In the genomic region with DNA sequence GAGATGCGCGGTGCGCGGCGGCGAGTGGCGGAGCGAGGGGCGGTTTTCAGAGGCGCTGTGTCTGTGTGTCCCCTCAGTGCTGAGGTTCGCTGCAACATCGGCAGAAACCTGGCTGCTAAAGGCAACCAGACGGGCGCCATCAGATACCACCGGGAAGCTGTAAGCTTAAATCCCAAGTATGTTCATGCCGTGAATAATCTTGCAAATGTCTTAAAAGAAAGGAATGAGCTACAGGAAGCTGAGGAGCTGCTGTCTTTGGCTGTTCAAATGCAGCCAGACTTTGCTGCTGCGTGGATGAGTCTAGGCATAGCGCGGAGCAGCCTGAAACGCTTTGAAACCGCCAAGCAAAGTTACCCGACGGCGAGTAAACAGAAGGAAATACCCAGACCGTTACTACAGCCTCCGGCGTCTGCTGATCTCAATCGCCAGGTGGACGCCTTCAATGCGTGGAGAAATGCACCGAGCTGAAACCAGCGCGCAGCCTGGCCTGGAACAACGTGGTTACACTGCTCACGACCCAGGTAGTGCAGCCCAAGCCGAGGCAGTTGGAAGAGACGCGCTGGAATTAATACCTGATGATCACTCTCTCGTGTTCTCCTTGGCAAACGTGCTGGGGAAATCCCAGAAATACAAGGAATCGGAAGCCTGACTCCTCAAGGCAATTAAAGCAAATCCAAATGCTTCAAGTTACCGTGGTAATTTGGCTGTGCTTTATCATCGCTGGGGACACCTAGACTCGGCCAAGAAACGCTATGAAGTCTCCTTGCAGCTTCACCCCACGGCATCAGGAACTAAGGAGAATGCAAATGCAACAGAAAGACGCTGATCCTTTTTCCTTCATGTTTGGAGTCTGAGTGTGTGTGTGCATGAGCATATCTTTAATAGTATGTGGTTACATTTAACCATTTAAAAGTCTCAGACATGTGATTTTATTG, we compare ENCODE assay signal across 11 cellular contexts. TPM values are rescaled to one million over a fixed set of nuclear protein-coding genes. Genes with fewer than 3 reads are reported as not detected.
DNase-seq lines count a peak whose midpoint lies in the region; ATAC-seq and TF ChIP-seq lines count a peak whose summit lies in the region.
"Had no signal": no experiment of that assay in that cellular context is flagged by ENCODE, and none has a peak within 500 bp of the region (broad histone marks: within the 10 kb centered on the region; RNA-seq: fewer than 3 reads in every experiment).

No MANE protein-coding gene starts in this region.

- no peak overlapping the region for H3K27ac Mint-ChIP-seq in effector memory CD8-positive, alpha-beta T cell
- H3K27ac Mint-ChIP-seq: CD8-positive, alpha-beta T cell had no signal

- peaks cover 81 to 91% of the 10 kb centered on the region in 2 donors for H3K27me3 Mint-ChIP-seq in effector memory CD8-positive, alpha-beta T cell

- H3K4me3 ChIP-seq in ACC112 (ENCODE audit: low read depth, low read length) (peak overlapping the region; percentile 9; the same call in 1 of the 2 replicates), brain microvascular endothelial cell (ENCODE audit: low read depth, low read length) (peak overlapping the region; percentile 35)
- H3K4me3 ChIP-seq: adrenal gland had no signal

- no peak for TF ChIP-seq CTCF in brain microvascular endothelial cell (IDR thresholded peaks at IDR 0.05; ENCODE audit: low read depth, low read length, missing control alignments)

- H3K4me1 ChIP-seq in ACC112 (ENCODE audit: control insufficient read depth, insufficient read depth, low read length, unreplicated experiment) = peaks cover 3% of the 10 kb centered on the region
- H3K4me1 ChIP-seq: adrenal gland had no signal

- H3K36me3 Mint-ChIP-seq in effector memory CD8-positive, alpha-beta T cell (ENCODE audit: insufficient read depth) = no peaks in the 10 kb centered on the region
- H3K36me3 Mint-ChIP-seq: CD8-positive, alpha-beta T cell had no signal

- peak; percentile 38 for DNase-seq in HCEC 1CT
- DNase-seq in brain microvascular endothelial cell = peak; percentile 63
- DNase-seq in kidney tubule cell (ENCODE audit: low spot score) = peak; percentile 90
- DNase-seq in effector memory CD8-positive, alpha-beta T cell = no peak
- no peak for DNase-seq in NCI-H510A treated with DMSO at 0.1 percent for 48 hours (lab: John Stamatoyannopoulos, UW)
- no peak for DNase-seq in sciatic nerve (ENCODE audit: low spot score)
- DNase-seq: adrenal gland; CD8-positive, alpha-beta T cell; NCI-H446 had no signal

- no peaks in the 10 kb centered on the region for H3K36me3 ChIP-seq in ACC112 (ENCODE audit: insufficient read depth, low read length)
- no peaks in the 10 kb centered on the region for H3K36me3 ChIP-seq in brain microvascular endothelial cell (replicated peaks)
- H3K36me3 ChIP-seq: adrenal gland had no signal

- H2AFZ ChIP-seq in ACC112 (ENCODE audit: low read length, unreplicated experiment) = no peak overlapping the region

- H3K4me3 Mint-ChIP-seq in effector memory CD8-positive, alpha-beta T cell = no peak overlapping the region
- H3K4me3 Mint-ChIP-seq: CD8-positive, alpha-beta T cell had no signal

- H3K79me2 ChIP-seq in ACC112 (ENCODE audit: control insufficient read depth, insufficient read depth, low read length, unreplicated experiment) = no peaks in the 10 kb centered on the region

- in situ Hi-C loops in brain microvascular endothelial cell (cut with HindIII; ENCODE audit: low pct_ligation_motif_present, low sequenced_read_pairs) = no loop called here

- no peak for ATAC-seq in effector memory CD8-positive, alpha-beta T cell (replicated peaks)
- ATAC-seq in GM19023 (IDR thresholded peaks at IDR 0.05; ENCODE audit: unreplicated experiment) = no peak
- no peak for ATAC-seq in sciatic nerve
- ATAC-seq: CD8-positive, alpha-beta T cell had no signal

- intact Hi-C loops in sciatic nerve (cut with DNase I) = no loop called here

- H3K27ac ChIP-seq in ACC112 (ENCODE audit: low read depth, low read length) = no peak overlapping the region
- no peak overlapping the region for H3K27ac ChIP-seq in brain microvascular endothelial cell
- H3K27ac ChIP-seq: adrenal gland had no signal

- H3K27me3 ChIP-seq in ACC112 (ENCODE audit: insufficient read depth, low read length) (peaks cover 89% of the 10 kb centered on the region), brain microvascular endothelial cell (replicated peaks) (peaks cover 11% of the 10 kb centered on the region)

- H3K9me3 Mint-ChIP-seq in effector memory CD8-positive, alpha-beta T cell = no peaks in the 10 kb centered on the region
- H3K9me3 Mint-ChIP-seq: CD8-positive, alpha-beta T cell had no signal

- peaks cover 0 to 10% of the 10 kb centered on the region in 2 donors for H3K4me1 Mint-ChIP-seq in effector memory CD8-positive, alpha-beta T cell (ENCODE audit: low read depth in 2 of 2)

RNA-seq across cellular contexts. Expression of gene OR2V1, which starts 15.9 kb away (rescaled TPM):
- total RNA-seq in sciatic nerve = not detected
- total RNA-seq: adrenal gland; CD8-positive, alpha-beta T cell had no signal

RNA-seq across cellular contexts. Expression of gene OR2V2, which starts 32.3 kb away (rescaled TPM):
- total RNA-seq in sciatic nerve = not detected
- total RNA-seq: adrenal gland; CD8-positive, alpha-beta T cell had no signal

Comparison
In these comparisons a context has a peak if more than half of its experiments do, and no peak if none do; other contexts are left out.
1. DNase-seq: peak in HCEC 1CT (single experiment), brain microvascular endothelial cell (single experiment) and kidney tubule cell (single experiment); none in effector memory CD8-positive, alpha-beta T cell (0 of 3), NCI-H510A treated with DMSO at 0.1 percent for 48 hours (single experiment) and sciatic nerve (single experiment).